In the genomic region with DNA sequence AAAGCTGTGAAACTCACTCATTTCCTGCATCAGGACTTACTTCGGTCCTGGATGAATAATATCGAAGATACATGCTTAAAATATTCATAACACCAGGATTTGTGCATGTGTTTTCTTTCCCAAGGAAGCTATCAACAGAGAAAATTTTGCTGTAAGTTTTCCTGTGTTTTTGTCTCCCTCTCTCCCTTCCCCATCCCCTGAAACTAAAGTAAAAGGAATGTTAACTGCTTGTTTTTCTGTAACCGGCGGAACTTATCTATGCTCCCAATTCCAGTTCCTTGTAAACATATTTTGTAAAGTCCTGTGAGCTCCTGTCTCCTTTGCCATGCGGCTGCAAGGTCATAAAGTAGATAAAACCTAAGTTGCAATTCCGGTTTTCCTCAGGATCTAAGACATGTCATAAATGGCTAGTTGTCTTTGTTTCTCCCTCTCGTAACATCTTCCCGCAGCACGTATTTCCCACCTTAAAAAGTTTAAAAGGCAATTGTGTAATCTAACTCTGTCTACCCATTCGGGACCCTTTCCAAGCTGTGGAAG, we compare ENCODE assay signal across 1 cellular context.
TF ChIP-seq lines count a peak whose summit lies in the region.

No MANE protein-coding gene starts in this region.

TF ChIP-seq in H1, 55 proteins besides CTCF, POLR2A, EP300 and RAD21:
- no peak for TF ChIP-seq PHF8 (conservative IDR thresholded peaks at IDR 0.05; ENCODE audit: low read depth, low read length)
- no peak for TF ChIP-seq CBX5 (IDR thresholded peaks at IDR 0.05; ENCODE audit: low read depth, low read length)
- TF ChIP-seq TAF7 (optimal IDR thresholded peaks at IDR 0.05; ENCODE audit: borderline replicate concordance, low read depth, low read length) = no peak
- TF ChIP-seq, protein P1, sequence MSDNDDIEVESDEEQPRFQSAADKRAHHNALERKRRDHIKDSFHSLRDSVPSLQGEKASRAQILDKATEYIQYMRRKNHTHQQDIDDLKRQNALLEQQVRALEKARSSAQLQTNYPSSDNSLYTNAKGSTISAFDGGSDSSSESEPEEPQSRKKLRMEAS (IDR thresholded peaks at IDR 0.05) = no peak
- TF ChIP-seq, protein P2, sequence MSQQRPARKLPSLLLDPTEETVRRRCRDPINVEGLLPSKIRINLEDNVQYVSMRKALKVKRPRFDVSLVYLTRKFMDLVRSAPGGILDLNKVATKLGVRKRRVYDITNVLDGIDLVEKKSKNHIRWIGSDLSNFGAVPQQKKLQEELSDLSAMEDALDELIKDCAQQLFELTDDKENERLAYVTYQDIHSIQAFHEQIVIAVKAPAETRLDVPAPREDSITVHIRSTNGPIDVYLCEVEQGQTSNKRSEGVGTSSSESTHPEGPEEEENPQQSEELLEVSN (IDR thresholded peaks at IDR 0.05) = no peak
- no peak for TF ChIP-seq CHD2 (IDR thresholded peaks at IDR 0.05; ENCODE audit: low read length)
- no peak for TF ChIP-seq SP1 (IDR thresholded peaks at IDR 0.05; ENCODE audit: low read depth, low read length)
- no peak for TF ChIP-seq SUZ12 (IDR thresholded peaks at IDR 0.05; ENCODE audit: low read length)
- no peak for TF ChIP-seq ZNF274 (IDR thresholded peaks at IDR 0.05; ENCODE audit: borderline replicate concordance, extremely low read depth, low read length)
- no peak for TF ChIP-seq SP2 (IDR thresholded peaks at IDR 0.05; ENCODE audit: low read length)
- no peak for TF ChIP-seq CBX8 (IDR thresholded peaks at IDR 0.05; ENCODE audit: borderline replicate concordance, low read depth, low read length)
- TF ChIP-seq YY1 (IDR thresholded peaks at IDR 0.05; ENCODE audit: low read depth, low read length) = no peak
